ENCODE assay signal across 1 cellular context in the genomic region with DNA sequence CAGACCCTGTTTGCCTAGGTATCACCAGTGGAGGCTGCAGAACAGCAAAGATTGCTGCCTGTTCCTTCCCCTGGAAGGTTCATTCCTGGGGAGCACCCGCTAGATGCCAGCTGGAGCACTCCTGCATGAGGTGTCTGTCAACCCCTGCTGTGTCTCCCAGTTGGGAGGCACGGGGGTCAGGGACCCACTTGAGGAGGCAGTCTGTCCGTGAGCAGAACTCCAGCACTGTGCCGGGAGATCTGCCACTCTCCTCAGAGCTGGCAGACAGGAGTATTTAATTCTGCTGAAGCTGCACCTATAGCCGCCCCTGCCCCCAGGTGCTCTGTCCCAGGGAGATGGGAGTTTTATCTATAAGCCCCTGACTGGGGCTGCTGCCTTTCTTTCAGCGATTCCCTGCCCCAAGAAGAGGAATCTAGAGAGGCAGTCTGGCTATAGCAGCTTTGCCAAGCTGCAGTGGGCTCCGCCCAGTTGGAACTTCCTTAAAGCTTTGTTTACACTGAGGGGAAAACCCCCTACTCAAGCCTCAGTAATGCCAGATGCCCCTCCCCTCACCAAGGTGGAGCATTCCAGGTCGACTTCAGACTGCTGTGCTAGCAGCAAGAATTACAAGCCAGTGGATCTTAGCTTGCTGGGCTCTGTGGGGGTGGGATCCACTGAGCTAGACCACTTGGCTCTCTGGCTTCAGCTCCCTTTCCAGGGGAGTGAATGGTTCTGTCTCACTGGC.
TF ChIP-seq lines count a peak whose summit lies in the region.

No MANE protein-coding gene starts in this region.

TF ChIP-seq in H1, 55 proteins besides CTCF, POLR2A, EP300 and RAD21:
- TF ChIP-seq RBBP5 (IDR thresholded peaks at IDR 0.05; ENCODE audit: borderline replicate concordance, low read depth, low read length) (peak; percentile 64; the same call in 1 of the 2 replicates), SP1 (IDR thresholded peaks at IDR 0.05; ENCODE audit: low read depth, low read length) (peak; percentile 32; the same call in 1 of the 2 replicates), JUND (IDR thresholded peaks at IDR 0.05; ENCODE audit: low read length) (peak; percentile 32; the same call in 1 of the 2 replicates), TEAD4 (IDR thresholded peaks at IDR 0.05; ENCODE audit: low read depth, low read length) (peak; percentile 82)
